ENCODE assay signal across 2 cellular contexts in the genomic region with DNA sequence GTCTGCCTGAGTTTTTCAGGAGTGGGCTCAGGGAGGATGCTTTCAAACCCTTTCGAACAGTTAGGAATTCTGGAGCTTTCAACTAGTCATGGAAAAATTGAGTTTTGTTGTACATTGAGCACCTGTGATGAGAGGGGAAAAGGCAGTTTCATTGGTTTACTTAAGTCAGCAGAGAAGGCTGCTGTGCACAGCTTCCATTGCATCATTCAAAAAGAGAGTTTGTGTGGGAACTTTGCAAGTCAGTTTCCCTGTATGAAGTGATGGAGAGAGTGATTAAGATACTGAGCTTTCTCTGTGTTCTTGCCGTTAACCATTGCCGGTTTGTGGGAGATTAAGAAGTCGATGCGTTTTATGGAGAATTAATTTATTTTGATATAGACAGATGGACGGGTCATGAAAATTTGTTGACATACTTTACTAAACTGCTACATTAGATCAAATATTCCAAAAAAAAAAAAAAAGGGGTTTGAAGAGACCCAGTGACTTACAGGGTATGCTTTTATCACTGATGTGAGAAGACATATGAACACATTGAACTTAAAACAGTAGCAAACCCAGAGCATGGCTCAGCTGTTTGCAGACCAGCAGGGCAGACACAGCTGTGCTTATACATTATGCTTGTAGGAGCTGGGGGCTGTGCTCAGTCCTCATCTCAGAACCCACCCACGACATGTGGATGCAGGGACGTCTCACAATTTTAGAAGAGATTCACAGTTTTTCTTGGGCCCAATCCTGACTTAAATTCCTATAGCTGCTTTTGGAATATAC.
TF ChIP-seq lines count a peak whose summit lies in the region.

No MANE protein-coding gene starts in this region.

TF ChIP-seq in IMR-90, 13 proteins besides CTCF, POLR2A, EP300 and RAD21:
- TF ChIP-seq CHD1 (IDR thresholded peaks at IDR 0.05; ENCODE audit: low read depth, low read length): no peak
- no peak for TF ChIP-seq BHLHE40 (IDR thresholded peaks at IDR 0.05; ENCODE audit: low read depth, low read length)
- peak; percentile 54 for TF ChIP-seq CEBPB (IDR thresholded peaks at IDR 0.05; ENCODE audit: low read depth, low read length)

TF ChIP-seq in GM12891, 5 proteins besides CTCF, POLR2A, EP300 and RAD21:
- TF ChIP-seq POLR2AphosphoS5 (IDR thresholded peaks at IDR 0.05; ENCODE audit: low read depth, low read length) (no peak), SPI1 (IDR thresholded peaks at IDR 0.05; ENCODE audit: low read depth, low read length) (no peak), TAF1 (IDR thresholded peaks at IDR 0.05; ENCODE audit: low read depth, low read length) (no peak), PAX5 (IDR thresholded peaks at IDR 0.05; ENCODE audit: insufficient read depth, low read length, severe bottlenecking) (no peak), POU2F2 (IDR thresholded peaks at IDR 0.05; ENCODE audit: low read depth, low read length) (no peak)
TF ChIP-seq in GM12891: peak in this region for 0.
